In genomic region chr2:28602751-28603639, GRCh38 we compare ENCODE assay signal across 11 cellular contexts.
DNase-seq lines count a peak whose midpoint lies in the region; ATAC-seq, FAIRE-seq and TF ChIP-seq lines count a peak whose summit lies in the region.
"Had no signal": no experiment of that assay in that cellular context is flagged by ENCODE, and none has a peak within 500 bp of the region (broad histone marks: within the 10 kb centered on the region; RNA-seq: fewer than 3 reads in every experiment).

No MANE protein-coding gene starts in this region.

- no peak for DNase-seq in A549 (ENCODE audit: low read depth in 1 of 2, low spot score in 1 of 2)
- DNase-seq in KBM-7 = peak; percentile 62
- DNase-seq in activated T-helper 1 cell treated with anti-CD3 and anti-CD28 coated beads, Interleukin-12 subunit alpha, Interleukin-12 subunit beta, Interleukin-2, Interleukin-4 antibody, amounts not matched to agents 30 ng/mL and 10 ng/mL and 1 ng/mL, durations not matched to agents 14 hours and 24 hours and 36 hours (ENCODE audit: low spot score) = no peak
- no peak for DNase-seq in activated CD4-positive, alpha-beta T cell treated with anti-CD3 and anti-CD28 coated beads for 36 hours
- DNase-seq: NCI-H1105 had no signal

- H3K4me3 Mint-ChIP-seq in activated T-helper 1 cell treated with anti-CD3 and anti-CD28 coated beads, Interleukin-12 subunit alpha, Interleukin-12 subunit beta, Interleukin-2, Interleukin-4 antibody, amounts not matched to agents 30 ng/mL and 10 ng/mL and 1 ng/mL, durations not matched to agents 14 hours and 24 hours and 36 hours = no peak overlapping the region
- no peak overlapping the region for H3K4me3 Mint-ChIP-seq in activated CD4-positive, alpha-beta T cell treated with anti-CD3 and anti-CD28 coated beads for 36 hours

- H3K9me3 ChIP-seq in A549 = no peaks in the 10 kb centered on the region
- no peaks in the 10 kb centered on the region for H3K9me3 ChIP-seq in muscle layer of duodenum (ENCODE audit: control insufficient read depth in 1 of 2, low read length in 2 of 2)
- H3K9me3 ChIP-seq: ascending aorta, HAP-1 had no signal

- no peak for TF ChIP-seq EP300 in A549 (IDR thresholded peaks at IDR 0.05)

- no peak overlapping the region for H3K4me2 ChIP-seq in A549

- H3K4me1 Mint-ChIP-seq in activated T-helper 1 cell treated with anti-CD3 and anti-CD28 coated beads, Interleukin-12 subunit alpha, Interleukin-12 subunit beta, Interleukin-2, Interleukin-4 antibody, amounts not matched to agents 30 ng/mL and 10 ng/mL and 1 ng/mL, durations not matched to agents 14 hours and 24 hours and 36 hours (ENCODE audit: low read depth) = peaks cover 18% of the 10 kb centered on the region
- H3K4me1 Mint-ChIP-seq in activated CD4-positive, alpha-beta T cell treated with anti-CD3 and anti-CD28 coated beads for 36 hours = peaks cover 6% of the 10 kb centered on the region

- no peak for ATAC-seq in A549
- ATAC-seq in GM21529 (IDR thresholded peaks at IDR 0.05; ENCODE audit: unreplicated experiment) = no peak
- no peak for ATAC-seq in activated CD4-positive, alpha-beta T cell treated with anti-CD3 and anti-CD28 coated beads for 36 hours
- no peak for ATAC-seq in HG02571 (IDR thresholded peaks at IDR 0.05; ENCODE audit: unreplicated experiment)
- no peak for ATAC-seq in HG03520 (IDR thresholded peaks at IDR 0.05; ENCODE audit: unreplicated experiment)

- no peak for TF ChIP-seq POLR2A in A549 (IDR thresholded peaks at IDR 0.05; ENCODE audit: low read length)

- H3K4me1 ChIP-seq in A549 (no peaks in the 10 kb centered on the region), muscle layer of duodenum (ENCODE audit: control insufficient read depth in 1 of 2, insufficient read depth in 2 of 2, low read length in 2 of 2) (peaks cover 5 to 16% of the 10 kb centered on the region in 2 donors)

- no peaks in the 10 kb centered on the region for H3K36me3 ChIP-seq in muscle layer of duodenum (ENCODE audit: control insufficient read depth in 1 of 2, insufficient read depth in 2 of 2, low read length in 2 of 2)
- H3K36me3 ChIP-seq: ascending aorta, HAP-1 had no signal

- in situ Hi-C loops in KBM-7 (cut with MboI; ENCODE audit: low pct_unique_long_range_greater_than_20kb, low sequenced_read_pairs) = no loop called here

- POLR2A ChIA-PET in A549 (lab: Yijun Ruan, JAX) = no interaction called here
- POLR2A ChIA-PET in activated CD4-positive, alpha-beta T cell treated with anti-CD3 and anti-CD28 coated beads for 36 hours (lab: Charles Lee) = no interaction called here

- H3K9me3 Mint-ChIP-seq in activated T-helper 1 cell treated with anti-CD3 and anti-CD28 coated beads, Interleukin-12 subunit alpha, Interleukin-12 subunit beta, Interleukin-2, Interleukin-4 antibody, amounts not matched to agents 30 ng/mL and 10 ng/mL and 1 ng/mL, durations not matched to agents 14 hours and 24 hours and 36 hours = no peaks in the 10 kb centered on the region
- H3K9me3 Mint-ChIP-seq in activated CD4-positive, alpha-beta T cell treated with anti-CD3 and anti-CD28 coated beads for 36 hours (ENCODE audit: low read depth) = no peaks in the 10 kb centered on the region

- H3K36me3 Mint-ChIP-seq in activated T-helper 1 cell treated with anti-CD3 and anti-CD28 coated beads, Interleukin-12 subunit alpha, Interleukin-12 subunit beta, Interleukin-2, Interleukin-4 antibody, amounts not matched to agents 30 ng/mL and 10 ng/mL and 1 ng/mL, durations not matched to agents 14 hours and 24 hours and 36 hours (ENCODE audit: low read depth) = peaks cover 13% of the 10 kb centered on the region
- no peaks in the 10 kb centered on the region for H3K36me3 Mint-ChIP-seq in activated CD4-positive, alpha-beta T cell treated with anti-CD3 and anti-CD28 coated beads for 36 hours (ENCODE audit: low read depth)

- TF ChIP-seq CTCF in A549 (IDR thresholded peaks at IDR 0.05) = no peak

- 79% methylated on average over 3 of the region's 3 CpGs for WGBS in A549 (ENCODE audit: missing lambda C conversion rate)

- H3K27ac ChIP-seq in A549 (peak overlapping the region; percentile 39 to 41; a peak in 4 of 6 replicates), muscle layer of duodenum (ENCODE audit: low read length) (peak overlapping the region; percentile 62)

- H3K27me3 Mint-ChIP-seq in activated T-helper 1 cell treated with anti-CD3 and anti-CD28 coated beads, Interleukin-12 subunit alpha, Interleukin-12 subunit beta, Interleukin-2, Interleukin-4 antibody, amounts not matched to agents 30 ng/mL and 10 ng/mL and 1 ng/mL, durations not matched to agents 14 hours and 24 hours and 36 hours (ENCODE audit: insufficient read depth) = no peaks in the 10 kb centered on the region
- H3K27me3 Mint-ChIP-seq in activated CD4-positive, alpha-beta T cell treated with anti-CD3 and anti-CD28 coated beads for 36 hours = no peaks in the 10 kb centered on the region

- no peak for TF ChIP-seq RAD21 in A549 (conservative IDR thresholded peaks at IDR 0.05 in 1 of 2, IDR thresholded peaks at IDR 0.05 in 1 of 2)

- FAIRE-seq in A549 (lab: Jason Lieb, UNC) = no peak

- peak overlapping the region; percentile 73 for H3K27ac Mint-ChIP-seq in activated T-helper 1 cell treated with anti-CD3 and anti-CD28 coated beads, Interleukin-12 subunit alpha, Interleukin-12 subunit beta, Interleukin-2, Interleukin-4 antibody, amounts not matched to agents 30 ng/mL and 10 ng/mL and 1 ng/mL, durations not matched to agents 14 hours and 24 hours and 36 hours
- no peak overlapping the region for H3K27ac Mint-ChIP-seq in activated CD4-positive, alpha-beta T cell treated with anti-CD3 and anti-CD28 coated beads for 36 hours

- H3K4me3 ChIP-seq in A549 (no peak overlapping the region), muscle layer of duodenum (ENCODE audit: low read depth in 1 of 2, low read length in 2 of 2) (peak overlapping the region in 1 of 2 donors; percentile 22)
- H3K4me3 ChIP-seq: HAP-1 had no signal

- H3K27me3 ChIP-seq in muscle layer of duodenum (ENCODE audit: low read depth, low read length) = no peaks in the 10 kb centered on the region
- H3K27me3 ChIP-seq: ascending aorta had no signal

- CTCF ChIA-PET in A549 (lab: Yijun Ruan, JAX) = interaction anchor here (0.6 to 12.5 kb wide), 8 partner anchors 8 to 56 kb away, joined by 3 to 159 read pairs (median 3); no protein-coding TSS in a partner anchor
- CTCF ChIA-PET in activated CD4-positive, alpha-beta T cell treated with anti-CD3 and anti-CD28 coated beads for 36 hours (lab: Charles Lee) = interaction anchor here (0.7 to 2.5 kb wide), 3 partner anchors 8 to 20 kb away, joined by 3 to 14 read pairs (median 4); no protein-coding TSS in a partner anchor

- intact Hi-C loops in activated T-helper 1 cell treated with anti-CD3 and anti-CD28 coated beads, Interleukin-12 subunit alpha, Interleukin-12 subunit beta, Interleukin-2, Interleukin-4 antibody, amounts not matched to agents 30 ng/mL and 10 ng/mL and 1 ng/mL, durations not matched to agents 14 hours and 24 hours and 36 hours (cut with micrococcal nuclease) = no loop called here
- intact Hi-C loops in activated CD4-positive, alpha-beta T cell treated with anti-CD3 and anti-CD28 coated beads for 36 hours (cut with DNase I, micrococcal nuclease) = no loop called here

TF ChIP-seq in A549, 52 proteins besides CTCF, POLR2A, EP300 and RAD21 (continues in another document):
- TF ChIP-seq SREBF2 (IDR thresholded peaks at IDR 0.05) (no peak), HOXB13 (CRISPR knock-in tag; IDR thresholded peaks at IDR 0.05; ENCODE audit: low read depth) (no peak), NFE2L2 (conservative IDR thresholded peaks at IDR 0.05; ENCODE audit: low read length) (no peak), FOXS1 (CRISPR knock-in tag; IDR thresholded peaks at IDR 0.05) (no peak), NR3C1 (IDR thresholded peaks at IDR 0.05) (no peak), PHF8 (IDR thresholded peaks at IDR 0.05; ENCODE audit: borderline replicate concordance, low read depth) (no peak), USF2 (IDR thresholded peaks at IDR 0.05) (no peak), ELK1 (IDR thresholded peaks at IDR 0.05; ENCODE audit: low read depth, low read length) (no peak), KDM5A (IDR thresholded peaks at IDR 0.05) (no peak), ATOH8 (CRISPR knock-in tag; IDR thresholded peaks at IDR 0.05; ENCODE audit: low read depth) (no peak), ZFP36 (IDR thresholded peaks at IDR 0.05; ENCODE audit: borderline replicate concordance, partially characterized antibody) (no peak)
